8 cellular contexts compared by ENCODE assay signal in genomic region chr5:178130576-178131445, GRCh38. TPM values are rescaled to one million over a fixed set of nuclear protein-coding genes. Genes with fewer than 3 reads are reported as not detected.
DNase-seq lines count a peak whose midpoint lies in the region; ATAC-seq, FAIRE-seq and TF ChIP-seq lines count a peak whose summit lies in the region.

Gene RMND5B, plus strand, starts transcription at chr5:178131014. Its CDS starts 7,106 bp downstream, at chr5:178138120.

- no peaks in the 10 kb centered on the region for H4K20me1 ChIP-seq in PC-3 (ENCODE audit: low read length)

- peaks cover 16% of the 10 kb centered on the region; the same call in 1 of the 2 replicates for H3K4me1 ChIP-seq in PC-3 (ENCODE audit: insufficient read depth, low read length)
- peaks cover 17% of the 10 kb centered on the region for H3K4me1 ChIP-seq in mononuclear cell (ENCODE audit: insufficient read depth, low read length)

- no peaks in the 10 kb centered on the region for H3F3A ChIP-seq in PC-3 (ENCODE audit: low read length, unreplicated experiment)

- H3K4me3 ChIP-seq in PC-3 (ENCODE audit: low read length), result peak within 1 kb of the TSS; percentile 100
- H3K4me3 ChIP-seq in epithelial cell of esophagus (ENCODE audit: low read length), result peak within 1 kb of the TSS; percentile 83
- peak within 1 kb of the TSS; percentile 75 for H3K4me3 ChIP-seq in mononuclear cell (ENCODE audit: low read length)

- H3K9me2 ChIP-seq in PC-3 (replicated peaks; ENCODE audit: low read length), result no peaks in the 10 kb centered on the region

- CTCF ChIA-PET in PC-3 (lab: Charles Lee), result no interaction called here

- H3K9ac ChIP-seq in PC-3 (ENCODE audit: low read length), result peak within 1 kb of the TSS; percentile 88

- ATAC-seq in GM21367 (IDR thresholded peaks at IDR 0.05; ENCODE audit: unreplicated experiment) (peak; percentile 84), PC-3 (peak; percentile 88)

- H3K27me3 ChIP-seq in PC-3 (ENCODE audit: low read length), result no peaks in the 10 kb centered on the region
- no peaks in the 10 kb centered on the region for H3K27me3 ChIP-seq in mononuclear cell (ENCODE audit: insufficient read depth, low read length)

- peak; percentile 44 for FAIRE-seq in HTR-8/SVneo (lab: Jason Lieb, UNC)

- peaks cover 22% of the 10 kb centered on the region for H3K79me2 ChIP-seq in PC-3 (ENCODE audit: low read length)

- H3K27ac ChIP-seq in PC-3 (ENCODE audit: low read length), result peak within 1 kb of the TSS; percentile 43

- BruUV-seq in PC-3 (replicated peaks; lab: Mats Ljungman, UMichigan), result no TSS peak

- TF ChIP-seq CTCF in PC-3 (conservative IDR thresholded peaks at IDR 0.05; ENCODE audit: low read depth, low read length), result no peak
- no peak for TF ChIP-seq CTCF in epithelial cell of esophagus (IDR thresholded peaks at IDR 0.05; ENCODE audit: insufficient read depth, low read depth, low read length, missing control alignments)

- DNase-seq in Caki2 (ENCODE audit: low read depth), result peak; percentile 85
- peak; percentile 82 for DNase-seq in HTR-8/SVneo (ENCODE audit: insufficient read length, low spot score)
- DNase-seq in PC-3, result peak; percentile 87
- DNase-seq in activated T-cell treated with anti-CD3 and anti-CD28 coated beads for 4 hours, result peak; percentile 69
- peak; percentile 84 for DNase-seq in epithelial cell of esophagus (ENCODE audit: low read depth)
- peak; percentile 80 for DNase-seq in stimulated activated CD8-positive, alpha-beta memory T cell treated with anti-CD3 and anti-CD28 coated beads, Interleukin-4, amount 100 ng/mL, for 24 hours (ENCODE audit: low read depth)

- in situ Hi-C loops in Caki2 (cut with HindIII; ENCODE audit: low pct_unique_long_range_greater_than_20kb, low sequenced_read_pairs), result no loop called here

- H3K36me3 ChIP-seq in PC-3 (ENCODE audit: low read depth, low read length), result no peaks in the 10 kb centered on the region

- H2AFZ ChIP-seq in PC-3 (ENCODE audit: low read length), result peak within 1 kb of the TSS; percentile 88

- peak within 1 kb of the TSS; percentile 90 for H3K4me2 ChIP-seq in PC-3 (ENCODE audit: low read length)

- intact Hi-C loops in PC-3 (cut with micrococcal nuclease), result loop anchor here (1.0 kb wide), 1 partner anchor 22 kb away; the partner anchor contains the start of gene NHP2

- POLR2A ChIA-PET in PC-3 (lab: Charles Lee; ENCODE audit: unreplicated experiment), result no interaction called here

- no peaks in the 10 kb centered on the region for H3K9me3 ChIP-seq in PC-3 (ENCODE audit: low read length)
- H3K9me3 ChIP-seq in mononuclear cell (ENCODE audit: low read depth, low read length), result no peaks in the 10 kb centered on the region

RNA-seq across cellular contexts. Expression of gene RMND5B, which starts in this region (rescaled TPM):
- 60.2 and 63.2 TPM in 2 replicates for total RNA-seq in Caki2 (2014; rRNA removed; shearing (Covaris generic); ENCODE audit: low replicate concordance)
- total RNA-seq in PC-3 (2014; rRNA removed), result 33.2 and 36.4 TPM in 2 replicates
- 10.2 TPM for total RNA-seq in mononuclear cell

Comparison
In these comparisons a context has a peak if more than half of its experiments do, and no peak if none do; other contexts are left out.
1. Peak in every context shown above with its lines: DNase-seq, ATAC-seq, H3K4me3 ChIP-seq and H3K27ac ChIP-seq.